In genomic region chr17:77032929-77033328, GRCh38 we compare ENCODE assay signal across 17 cellular contexts.
DNase-seq lines count a peak whose midpoint lies in the region; ATAC-seq, FAIRE-seq and TF ChIP-seq lines count a peak whose summit lies in the region.
"Had no signal": no experiment of that assay in that cellular context is flagged by ENCODE, and none has a peak within 500 bp of the region (broad histone marks: within the 10 kb centered on the region; RNA-seq: fewer than 3 reads in every experiment).

No MANE protein-coding gene starts in this region.

- no peaks in the 10 kb centered on the region for H3K79me2 ChIP-seq in OCI-LY1 (ENCODE audit: insufficient read depth, low read length)

- TF ChIP-seq CTCF in OCI-LY1 (IDR thresholded peaks at IDR 0.05; ENCODE audit: low read length), result no peak
- TF ChIP-seq CTCF in dorsolateral prefrontal cortex (IDR thresholded peaks at IDR 0.05 in 54 of 56, conservative IDR thresholded peaks at IDR 0.05 in 2 of 56; ENCODE audit: low read depth in 1 of 56, partially characterized antibody in 56 of 56), result no peak

- H3K27me3 ChIP-seq in BLaER1 treated with 17β-estradiol and CSF1 and Interleukin-3, amounts not matched to agents 10 nM and 100 nM, result peaks cover 0 to 35% (median 0%) of the 10 kb centered on the region in 11 experiments; a peak in 6 of 22 replicates
- no peaks in the 10 kb centered on the region for H3K27me3 ChIP-seq in OCI-LY1 (ENCODE audit: insufficient read depth, low read length)
- peaks cover 0 to 5% (median 0%) of the 10 kb centered on the region in 45 donors for H3K27me3 ChIP-seq in dorsolateral prefrontal cortex

- ATAC-seq in HG02763 (IDR thresholded peaks at IDR 0.05; ENCODE audit: unreplicated experiment), result no peak
- ATAC-seq in GM21529 (IDR thresholded peaks at IDR 0.05; ENCODE audit: unreplicated experiment), result no peak
- ATAC-seq: CD8-positive, alpha-beta T cell had no signal

- H3K4me1 ChIP-seq in BLaER1 treated with 17β-estradiol and CSF1 and Interleukin-3, amounts not matched to agents 10 nM and 100 nM, result peaks cover 38 to 54% (median 52%) of the 10 kb centered on the region in 10 experiments
- H3K4me1 ChIP-seq in OCI-LY1 (ENCODE audit: insufficient read depth, low read length, severe bottlenecking), result peaks cover 47% of the 10 kb centered on the region
- H3K4me1 ChIP-seq: HAP-1 had no signal

- no peak overlapping the region for H2AFZ ChIP-seq in OCI-LY1 (ENCODE audit: low read length)

- FAIRE-seq in urothelium cell line (lab: Jason Lieb, UNC), result peak; percentile 70
- FAIRE-seq: A204.1, D721Med, GM12892, H1 had no signal

- intact Hi-C loops in dorsolateral prefrontal cortex (cut with DNase I), result no loop called here

- H3K4me2 ChIP-seq in BLaER1 treated with 17β-estradiol and CSF1 and Interleukin-3, amounts not matched to agents 10 nM and 100 nM, result peak overlapping the region in 8 of 11 experiments; percentile 72 to 98 (median 86); a peak in 16 of 22 replicates
- H3K4me2 ChIP-seq in OCI-LY1 (ENCODE audit: low read length), result no peak overlapping the region

- no peaks in the 10 kb centered on the region for H3K9me2 ChIP-seq in OCI-LY1 (ENCODE audit: low read depth, low read length)

- DNase-seq in dorsolateral prefrontal cortex (no peak), urothelium cell line (ENCODE audit: low spot score) (no peak), foreskin melanocyte (no peak)
- DNase-seq: CD8-positive, alpha-beta T cell; COR-L47; DMS153; DMS79 treated with DMSO at 0.1 percent for 48 hours; GDM1 had no signal

- no peak overlapping the region; a peak in 1 of 20 replicates for H3K4me3 ChIP-seq in BLaER1 treated with 17β-estradiol and CSF1 and Interleukin-3, amounts not matched to agents 10 nM and 100 nM
- H3K4me3 ChIP-seq in OCI-LY1 (ENCODE audit: low read depth, low read length, poor library complexity, severe bottlenecking) (no peak overlapping the region), dorsolateral prefrontal cortex (no peak overlapping the region)
- H3K4me3 ChIP-seq: HAP-1 had no signal

- no peaks in the 10 kb centered on the region for H3K36me3 ChIP-seq in BLaER1 treated with 17β-estradiol and CSF1 and Interleukin-3, amounts not matched to agents 10 nM and 100 nM
- no peaks in the 10 kb centered on the region; the same call in 1 of the 2 replicates for H3K36me3 ChIP-seq in OCI-LY1 (ENCODE audit: insufficient read depth, low read length)
- H3K36me3 ChIP-seq: HAP-1 had no signal

- no peaks in the 10 kb centered on the region for H3F3A ChIP-seq in OCI-LY1 (ENCODE audit: insufficient read depth, low read length)

- peaks cover 0 to 19% (median 0%) of the 10 kb centered on the region in 11 experiments; a peak in 4 of 22 replicates for H4K20me1 ChIP-seq in BLaER1 treated with 17β-estradiol and CSF1 and Interleukin-3, amounts not matched to agents 10 nM and 100 nM
- H4K20me1 ChIP-seq in OCI-LY1 (ENCODE audit: insufficient read depth, low read length), result no peaks in the 10 kb centered on the region

- peaks cover 23 to 48% (median 34%) of the 10 kb centered on the region in 11 experiments for H3K9me3 ChIP-seq in BLaER1 treated with 17β-estradiol and CSF1 and Interleukin-3, amounts not matched to agents 10 nM and 100 nM (replicated peaks in 1 of 11)
- peaks cover 3% of the 10 kb centered on the region; the same call in 1 of the 2 replicates for H3K9me3 ChIP-seq in OCI-LY1 (ENCODE audit: low read length)

- peak overlapping the region in 4 of 11 experiments; percentile 66 to 90 (median 79); a peak in 6 of 22 replicates for H3K27ac ChIP-seq in BLaER1 treated with 17β-estradiol and CSF1 and Interleukin-3, amounts not matched to agents 10 nM and 100 nM
- H3K27ac ChIP-seq in OCI-LY1 (ENCODE audit: low read depth, low read length, poor library complexity, severe bottlenecking) (peak overlapping the region; percentile 95), dorsolateral prefrontal cortex (peak overlapping the region in 32 of 59 donors; percentile 4 to 91 (median 78))

- H3K9ac ChIP-seq in BLaER1 treated with 17β-estradiol and CSF1 and Interleukin-3, amounts not matched to agents 10 nM and 100 nM, result peak overlapping the region in 3 of 11 experiments; percentile 57 to 78 (median 67); a peak in 5 of 22 replicates
- no peak overlapping the region for H3K9ac ChIP-seq in OCI-LY1 (ENCODE audit: low read length)
